Comparison of ENCODE assay signal across 8 cellular contexts in genomic region chr14:50044040-50044651, GRCh38.
DNase-seq lines count a peak whose midpoint lies in the region; ATAC-seq lines count a peak whose summit lies in the region.

No MANE protein-coding gene starts in this region.

- H3K27me3 Mint-ChIP-seq in activated naive CD8-positive, alpha-beta T cell treated with anti-CD3 and anti-CD28 coated beads, Interleukin-2, amount 50 U/mL, for 24 hours: no peaks in the 10 kb centered on the region

- no peak overlapping the region for H3K27ac ChIP-seq in mesenchymal stem cell (ENCODE audit: low read length, poor library complexity, severe bottlenecking)
- H3K27ac ChIP-seq in aorta (ENCODE audit: low read depth in 1 of 2, low read length in 2 of 2): peak overlapping the region; percentile 21 to 32

- peak; percentile 25 for DNase-seq in stimulated activated CD4-positive, alpha-beta T cell treated with anti-CD3 and anti-CD28 coated beads, Interleukin-4, amount 100 ng/mL, for 24 hours
- no peak for DNase-seq in stimulated activated CD4-positive, alpha-beta T cell treated with anti-CD3 and anti-CD28 coated beads, Interleukin-2, amount 100 ng/mL, for 24 hours
- no peak for DNase-seq in activated naive CD8-positive, alpha-beta T cell treated with anti-CD3 and anti-CD28 coated beads, Interleukin-2, amount 50 U/mL, for 24 hours
- DNase-seq in mesenchymal stem cell (no peak), aorta (no peak), anterior cingulate cortex (lab: John Stamatoyannopoulos, UW) (no peak)
- no peak for DNase-seq in activated CD4-positive, CD25-positive, alpha-beta regulatory T cell treated with anti-CD3 and anti-CD28 coated beads, Interleukin-2, amount 50 U/mL, for 72 hours

- H2BK12ac ChIP-seq in mesenchymal stem cell (ENCODE audit: low read length in 2 of 2): peak overlapping the region; percentile 21 to 76

- peak overlapping the region; percentile 64 for H2AFZ ChIP-seq in mesenchymal stem cell (ENCODE audit: low read depth, low read length)

- no peak overlapping the region for H3K23ac ChIP-seq in mesenchymal stem cell (ENCODE audit: low read length in 2 of 2)

- H3K4ac ChIP-seq in mesenchymal stem cell (ENCODE audit: low read depth in 1 of 2, low read length in 2 of 2): no peak overlapping the region

- peak overlapping the region; percentile 45 for H3K4me3 Mint-ChIP-seq in activated naive CD8-positive, alpha-beta T cell treated with anti-CD3 and anti-CD28 coated beads, Interleukin-2, amount 50 U/mL, for 24 hours

- no peaks in the 10 kb centered on the region for H3K79me1 ChIP-seq in mesenchymal stem cell (replicated peaks; ENCODE audit: low read length, poor library complexity, severe bottlenecking)

- H4K91ac ChIP-seq in mesenchymal stem cell (ENCODE audit: low read length): no peak overlapping the region

- H2BK5ac ChIP-seq in mesenchymal stem cell (ENCODE audit: low read depth, low read length, poor library complexity, severe bottlenecking): no peak overlapping the region

- no peaks in the 10 kb centered on the region for H3K36me3 ChIP-seq in mesenchymal stem cell (ENCODE audit: control insufficient read depth in 1 of 2, insufficient read depth in 2 of 2, low read depth in 1 of 2, low read length in 2 of 2)
- H3K36me3 ChIP-seq in aorta (ENCODE audit: control insufficient read depth in 1 of 2, insufficient read depth in 2 of 2, low read length in 1 of 2): no peaks in the 10 kb centered on the region

- H2BK120ac ChIP-seq in mesenchymal stem cell (ENCODE audit: low read depth, low read length): no peak overlapping the region

- peaks cover 7% of the 10 kb centered on the region for H3K9me3 Mint-ChIP-seq in activated naive CD8-positive, alpha-beta T cell treated with anti-CD3 and anti-CD28 coated beads, Interleukin-2, amount 50 U/mL, for 24 hours

- H3K4me1 ChIP-seq in mesenchymal stem cell (ENCODE audit: control insufficient read depth, insufficient read depth, low read depth, low read length): peaks cover 15% of the 10 kb centered on the region
- peaks cover 0 to 9% of the 10 kb centered on the region in 2 donors for H3K4me1 ChIP-seq in aorta (ENCODE audit: control insufficient read depth in 1 of 2, insufficient read depth in 2 of 2, low read length in 2 of 2)

- H3K4me1 Mint-ChIP-seq in activated naive CD8-positive, alpha-beta T cell treated with anti-CD3 and anti-CD28 coated beads, Interleukin-2, amount 50 U/mL, for 24 hours: peaks cover 78% of the 10 kb centered on the region

- H3K9me3 ChIP-seq in mesenchymal stem cell (ENCODE audit: control insufficient read depth, low read length) (no peaks in the 10 kb centered on the region), aorta (ENCODE audit: control insufficient read depth, low read length) (no peaks in the 10 kb centered on the region)

- WGBS in mesenchymal stem cell: 95% methylated on average over 4 of the region's 4 CpGs
- 63 to 66% methylated on average over 4 of the region's 4 CpGs for WGBS in aorta, 2 donors

- peak; percentile 18 for ATAC-seq in activated naive CD8-positive, alpha-beta T cell treated with anti-CD3 and anti-CD28 coated beads, Interleukin-2, amount 50 U/mL, for 24 hours
- ATAC-seq in aorta (ENCODE audit: low FRiP score) (no peak), HG02981 (IDR thresholded peaks at IDR 0.05; ENCODE audit: unreplicated experiment) (no peak)

- peak overlapping the region in 1 of 2 experiments; percentile 43 for H3K18ac ChIP-seq in mesenchymal stem cell (ENCODE audit: low read depth in 1 of 2, low read length in 2 of 2)

- peaks cover 35% of the 10 kb centered on the region for H3K36me3 Mint-ChIP-seq in activated naive CD8-positive, alpha-beta T cell treated with anti-CD3 and anti-CD28 coated beads, Interleukin-2, amount 50 U/mL, for 24 hours (ENCODE audit: low read depth)

- H3K9ac ChIP-seq in mesenchymal stem cell (ENCODE audit: low read length): peak overlapping the region; percentile 75

- peak overlapping the region; percentile 90 for H2BK15ac ChIP-seq in mesenchymal stem cell (ENCODE audit: low read depth, poor library complexity, severe bottlenecking)

- H3K14ac ChIP-seq in mesenchymal stem cell (ENCODE audit: low read length in 2 of 2): no peak overlapping the region

- H3K27me3 ChIP-seq in mesenchymal stem cell (ENCODE audit: control insufficient read depth in 1 of 2, insufficient read depth in 1 of 2, low read length in 2 of 2) (no peaks in the 10 kb centered on the region), aorta (ENCODE audit: control insufficient read depth in 1 of 2, insufficient read depth in 2 of 2, low read length in 1 of 2) (no peaks in the 10 kb centered on the region)

- H2AK5ac ChIP-seq in mesenchymal stem cell (ENCODE audit: low read length, severe bottlenecking): peak overlapping the region; percentile 69

- intact Hi-C loops in aorta (cut with DNase I): no loop called here

- H3K4me2 ChIP-seq in mesenchymal stem cell (ENCODE audit: low read length, poor library complexity, severe bottlenecking): no peak overlapping the region

- H3K4me3 ChIP-seq in mesenchymal stem cell (ENCODE audit: insufficient read depth in 1 of 2, low read depth in 1 of 2, low read length in 2 of 2) (no peak overlapping the region), aorta (ENCODE audit: low read length in 2 of 2) (no peak overlapping the region)

- H3K27ac Mint-ChIP-seq in activated naive CD8-positive, alpha-beta T cell treated with anti-CD3 and anti-CD28 coated beads, Interleukin-2, amount 50 U/mL, for 24 hours: peak overlapping the region; percentile 96

- H4K8ac ChIP-seq in mesenchymal stem cell (ENCODE audit: low read length): peak overlapping the region; percentile 5
